16 cellular contexts compared by ENCODE assay signal in genomic region chr2:150620860-150621259, GRCh38.
DNase-seq lines count a peak whose midpoint lies in the region; ATAC-seq and TF ChIP-seq lines count a peak whose summit lies in the region.
"Had no signal": no experiment of that assay in that cellular context is flagged by ENCODE, and none has a peak within 500 bp of the region (broad histone marks: within the 10 kb centered on the region; RNA-seq: fewer than 3 reads in every experiment).

No MANE protein-coding gene starts in this region.

- H3K79me2 ChIP-seq in ACC112 (ENCODE audit: control insufficient read depth, insufficient read depth, low read length, unreplicated experiment) (no peaks in the 10 kb centered on the region), PC-9 (ENCODE audit: low read depth) (no peaks in the 10 kb centered on the region)

- 78% methylated on average over 6 of the region's 6 CpGs for WGBS in esophagus muscularis mucosa
- 74% methylated on average over 6 of the region's 6 CpGs for WGBS in prostate gland

- H3K4me1 ChIP-seq in ACC112 (ENCODE audit: control insufficient read depth, insufficient read depth, low read length, unreplicated experiment) (peaks cover 61% of the 10 kb centered on the region), PC-9 (replicated peaks; ENCODE audit: insufficient read depth) (peaks cover 17% of the 10 kb centered on the region), esophagus muscularis mucosa (peaks cover 24 to 53% (median 45%) of the 10 kb centered on the region in 4 donors), prostate gland (replicated peaks) (no peaks in the 10 kb centered on the region), left lung (no peaks in the 10 kb centered on the region)
- H3K4me1 ChIP-seq: upper lobe of left lung had no signal

- TF ChIP-seq EP300 in esophagus muscularis mucosa (IDR thresholded peaks at IDR 0.05) = no peak

- no TSS peak for BruUV-seq in PC-9 (replicated peaks; lab: Mats Ljungman, UMichigan)

- CTCF ChIA-PET in PC-9 (lab: Charles Lee) = no interaction called here

- H3K4me3 ChIP-seq in ACC112 (ENCODE audit: low read depth, low read length) (peak overlapping the region; percentile 3; the same call in 1 of the 2 replicates), PC-9 (no peak overlapping the region), esophagus muscularis mucosa (no peak overlapping the region), prostate gland (no peak overlapping the region), left lung (no peak overlapping the region)
- H3K4me3 ChIP-seq: upper lobe of left lung had no signal

- TF ChIP-seq CTCF in PC-9 (conservative IDR thresholded peaks at IDR 0.05) (no peak), esophagus muscularis mucosa (IDR thresholded peaks at IDR 0.05) (no peak), prostate gland (IDR thresholded peaks at IDR 0.05) (no peak), left lung (IDR thresholded peaks at IDR 0.05) (no peak)

- no peaks in the 10 kb centered on the region for H3F3A ChIP-seq in PC-9 (ENCODE audit: insufficient read depth, low read depth)

- H4K20me1 ChIP-seq in PC-9 (ENCODE audit: insufficient read depth) = no peaks in the 10 kb centered on the region

- H3K36me3 ChIP-seq in ACC112 (ENCODE audit: insufficient read depth, low read length) (no peaks in the 10 kb centered on the region), PC-9 (ENCODE audit: low read depth) (no peaks in the 10 kb centered on the region), esophagus muscularis mucosa (no peaks in the 10 kb centered on the region), prostate gland (no peaks in the 10 kb centered on the region), left lung (no peaks in the 10 kb centered on the region)
- H3K36me3 ChIP-seq: upper lobe of left lung had no signal

- H3K9me3 ChIP-seq in PC-9 (ENCODE audit: insufficient read depth, low read depth) (no peaks in the 10 kb centered on the region; the same call in 1 of the 2 replicates), esophagus muscularis mucosa (no peaks in the 10 kb centered on the region), prostate gland (no peaks in the 10 kb centered on the region), left lung (no peaks in the 10 kb centered on the region)
- H3K9me3 ChIP-seq: upper lobe of left lung had no signal

- intact Hi-C loops in PC-9 (cut with micrococcal nuclease; ENCODE audit: unreplicated experiment) = loop anchor here (5.0 kb wide), 1 partner anchor 616 kb away; no protein-coding TSS in a partner anchor
- intact Hi-C loops in esophagus muscularis mucosa (cut with DNase I) = loop anchor here (10.0 kb wide), 1 partner anchor 434 kb away; no protein-coding TSS in a partner anchor
- intact Hi-C loops in prostate gland (cut with DNase I) = no loop called here
- intact Hi-C loops in left lung (cut with DNase I) = no loop called here

- H3K27me3 ChIP-seq in ACC112 (ENCODE audit: insufficient read depth, low read length) (no peaks in the 10 kb centered on the region), PC-9 (ENCODE audit: insufficient read depth, low read depth) (no peaks in the 10 kb centered on the region), esophagus muscularis mucosa (no peaks in the 10 kb centered on the region), prostate gland (replicated peaks; ENCODE audit: insufficient read depth) (no peaks in the 10 kb centered on the region), left lung (no peaks in the 10 kb centered on the region)
- H3K27me3 ChIP-seq: upper lobe of left lung had no signal

- POLR2A ChIA-PET in PC-9 (lab: Charles Lee; ENCODE audit: unreplicated experiment) = no interaction called here

- no peak for ATAC-seq in left lung
- ATAC-seq: natural killer cell treated with Interleukin-12 subunit alpha and Interleukin-12 subunit beta and Interleukin-15 and Interleukin-18, amount 100 ng/mL, for 72 hours had no signal

- DNase-seq in PC-9 (no peak), esophagus muscularis mucosa (ENCODE audit: extremely low spot score) (no peak), prostate gland (ENCODE audit: low spot score) (no peak), left lung (no peak), GM19240 (ENCODE audit: insufficient read length, low spot score) (no peak), activated T-cell treated with anti-CD3 and anti-CD28 coated beads for 4 hours (no peak), cerebellar cortex (ENCODE audit: low spot score) (no peak)
- DNase-seq: activated CD4-positive, alpha-beta memory T cell treated with anti-CD3 and anti-CD28 coated beads, Interleukin-2, amount 10 ng/mL, durations not matched to agents 7 days and 5 days; activated gamma-delta T cell treated with Interleukin-2 at 50 U/mL for 16 hours; DMS153; Kasumi-1; NCI-H2081 treated with DMSO at 0.1 percent for 48 hours; T-helper 1 cell; upper lobe of left lung had no signal

- H3K4me2 ChIP-seq in PC-9 = no peak overlapping the region

- TF ChIP-seq POLR2A in esophagus muscularis mucosa (IDR thresholded peaks at IDR 0.05; ENCODE audit: low read depth) (no peak), prostate gland (IDR thresholded peaks at IDR 0.05) (no peak)

- H3K27ac ChIP-seq in ACC112 (ENCODE audit: low read depth, low read length) (peak overlapping the region; percentile 94), PC-9 (peak overlapping the region; percentile 33; the same call in 1 of the 2 replicates), esophagus muscularis mucosa (replicated peaks in 1 of 4) (peak overlapping the region; percentile 70 to 77 (median 74)), prostate gland (peak overlapping the region; percentile 28 to 56), left lung (no peak overlapping the region)
- H3K27ac ChIP-seq: upper lobe of left lung had no signal

- no peaks in the 10 kb centered on the region for H3K9me2 ChIP-seq in PC-9 (ENCODE audit: insufficient read depth)

- H2AFZ ChIP-seq in ACC112 (ENCODE audit: low read length, unreplicated experiment) = peak overlapping the region; percentile 41
- no peak overlapping the region for H2AFZ ChIP-seq in PC-9

Comparison
In these comparisons a context has a peak if more than half of its experiments do, and no peak if none do; other contexts are left out.
1. H3K27ac ChIP-seq: peak in ACC112 (single experiment), PC-9 (single experiment), esophagus muscularis mucosa (4 of 4) and prostate gland (2 of 2); none in left lung (0 of 2).
2. intact Hi-C loops: an anchor here in PC-9 (5.0 kb wide) and esophagus muscularis mucosa (10.0 kb wide); none called in prostate gland and left lung.